In genomic region chr14:50726372-50727107, GRCh38 we compare ENCODE assay signal across 10 cellular contexts. TPM values are rescaled to one million over a fixed set of nuclear protein-coding genes. Genes with fewer than 3 reads are reported as not detected.
DNase-seq lines count a peak whose midpoint lies in the region; ATAC-seq and TF ChIP-seq lines count a peak whose summit lies in the region.
"Had no signal": no experiment of that assay in that cellular context is flagged by ENCODE, and none has a peak within 500 bp of the region (broad histone marks: within the 10 kb centered on the region; RNA-seq: fewer than 3 reads in every experiment).

No MANE protein-coding gene starts in this region.

- no peaks in the 10 kb centered on the region for H3K27me3 ChIP-seq in Loucy (ENCODE audit: insufficient read depth, low read length, poor library complexity, severe bottlenecking)

- no peaks in the 10 kb centered on the region for H3K79me2 ChIP-seq in Loucy (ENCODE audit: insufficient read depth, low read length)

- H3K9me3 ChIP-seq in Loucy (ENCODE audit: insufficient read depth, low read depth, low read length) = peaks cover 6% of the 10 kb centered on the region; the same call in 1 of the 2 replicates
- H3K9me3 ChIP-seq: left ventricle myocardium inferior had no signal

- H2AFZ ChIP-seq in Loucy (ENCODE audit: low read length) = no peak overlapping the region

- H3K4me1 ChIP-seq in Loucy (ENCODE audit: insufficient read depth, low read length, poor library complexity, severe bottlenecking) = peaks cover 16% of the 10 kb centered on the region
- H3K4me1 ChIP-seq: left ventricle myocardium inferior had no signal

- H3K4me3 ChIP-seq in Loucy (ENCODE audit: low read length, poor library complexity, severe bottlenecking) (no peak overlapping the region), cardiac fibroblast (replicated peaks in 1 of 2; ENCODE audit: low read depth in 2 of 2, low read length in 2 of 2) (no peak overlapping the region), skeletal muscle cell (ENCODE audit: low read depth, low read length) (no peak overlapping the region)
- H3K4me3 ChIP-seq: left ventricle myocardium inferior had no signal

- peak overlapping the region; percentile 12 for H3K4me2 ChIP-seq in Loucy (ENCODE audit: low read depth, low read length, poor library complexity, severe bottlenecking)

- peaks cover 3% of the 10 kb centered on the region for H4K20me1 ChIP-seq in Loucy (ENCODE audit: insufficient read depth, low read length, poor library complexity, severe bottlenecking)

- H3K9me3 Mint-ChIP-seq in glutamatergic neuron (ENCODE audit: unreplicated experiment) = no peaks in the 10 kb centered on the region

- no peaks in the 10 kb centered on the region for H3K4me1 Mint-ChIP-seq in glutamatergic neuron (ENCODE audit: low read depth, unreplicated experiment)
- H3K4me1 Mint-ChIP-seq: endodermal cell had no signal

- no peak for TF ChIP-seq CTCF in Loucy (conservative IDR thresholded peaks at IDR 0.05; ENCODE audit: low read length)
- TF ChIP-seq CTCF in cardiac fibroblast (IDR thresholded peaks at IDR 0.05; ENCODE audit: low read depth, low read length) = no peak
- TF ChIP-seq CTCF in glutamatergic neuron (IDR thresholded peaks at IDR 0.05; ENCODE audit: partially characterized antibody, unreplicated experiment) = no peak

- no peak overlapping the region for H3K9ac ChIP-seq in Loucy (ENCODE audit: low read depth, low read length, poor library complexity, severe bottlenecking)

- H3K36me3 Mint-ChIP-seq in glutamatergic neuron (ENCODE audit: unreplicated experiment) = peaks cover 6% of the 10 kb centered on the region

- no peak for ATAC-seq in GM21619 (IDR thresholded peaks at IDR 0.05; ENCODE audit: unreplicated experiment)
- ATAC-seq in HG02642 (IDR thresholded peaks at IDR 0.05; ENCODE audit: poor library complexity, unreplicated experiment) = no peak

- DNase-seq in activated CD4-positive, alpha-beta T cell treated with anti-CD3 and anti-CD28 coated beads for 48 hours = peak; percentile 27
- no peak for DNase-seq in activated CD4-positive, alpha-beta T cell treated with anti-CD3 and anti-CD28 coated beads, Interleukin-2, amount 50 U/mL, for 4 hours
- DNase-seq in cardiac fibroblast (ENCODE audit: low read depth in 2 of 2) (peak; percentile 59 to 83), skeletal muscle cell (ENCODE audit: low read depth) (peak; percentile 61), glutamatergic neuron (no peak)
- DNase-seq: endodermal cell, left ventricle myocardium inferior had no signal

- H3K4me3 Mint-ChIP-seq in glutamatergic neuron (ENCODE audit: unreplicated experiment) = no peak overlapping the region
- H3K4me3 Mint-ChIP-seq: endodermal cell had no signal

- peaks cover 3% of the 10 kb centered on the region; the same call in 1 of the 2 replicates for H3F3A ChIP-seq in Loucy (ENCODE audit: low read depth)

- H3K9me2 ChIP-seq in Loucy (replicated peaks; ENCODE audit: low read depth, low read length) = no peaks in the 10 kb centered on the region

- H3K36me3 ChIP-seq in Loucy (ENCODE audit: insufficient read depth, low read length) = peaks cover 83% of the 10 kb centered on the region

- peaks cover 1% of the 10 kb centered on the region for H3K27me3 Mint-ChIP-seq in glutamatergic neuron (ENCODE audit: unreplicated experiment)

- H3K27ac Mint-ChIP-seq in glutamatergic neuron (ENCODE audit: unreplicated experiment) = no peak overlapping the region
- H3K27ac Mint-ChIP-seq: endodermal cell had no signal

RNA-seq across cellular contexts. Expression of gene SAV1, which starts 58.4 kb away (rescaled TPM):
- total RNA-seq in glutamatergic neuron (ENCODE audit: unreplicated experiment) = 11.6 TPM

Comparison
In these comparisons a context has a peak if more than half of its experiments do, and no peak if none do; other contexts are left out.
1. DNase-seq: peak in activated CD4-positive, alpha-beta T cell treated with anti-CD3 and anti-CD28 coated beads for 48 hours (single experiment), cardiac fibroblast (2 of 2) and skeletal muscle cell (single experiment); none in activated CD4-positive, alpha-beta T cell treated with anti-CD3 and anti-CD28 coated beads, Interleukin-2, amount 50 U/mL, for 4 hours (0 of 2) and glutamatergic neuron (single experiment).